Comparison of ENCODE assay signal across 29 cellular contexts in genomic region chr1:54838565-54839180, GRCh38. TPM values are rescaled to one million over a fixed set of nuclear protein-coding genes. Genes with fewer than 3 reads are reported as not detected.
DNase-seq lines count a peak whose midpoint lies in the region; ATAC-seq, FAIRE-seq and TF ChIP-seq lines count a peak whose summit lies in the region.
"Had no signal": no experiment of that assay in that cellular context is flagged by ENCODE, and none has a peak within 500 bp of the region (broad histone marks: within the 10 kb centered on the region; RNA-seq: fewer than 3 reads in every experiment).

No MANE protein-coding gene starts in this region.

- TF ChIP-seq CTCF in stomach (IDR thresholded peaks at IDR 0.05) (no peak), pancreas (IDR thresholded peaks at IDR 0.05) (no peak)

- H3K9me3 ChIP-seq in stomach = no peaks in the 10 kb centered on the region
- no peaks in the 10 kb centered on the region for H3K9me3 ChIP-seq in pancreas
- H3K9me3 ChIP-seq: BE2C, SJCRH30 had no signal

- no peak for TF ChIP-seq POLR2A in stomach (IDR thresholded peaks at IDR 0.05)

- peaks cover 0 to 6% (median 0%) of the 10 kb centered on the region in 4 donors for H3K4me1 ChIP-seq in stomach
- H3K4me1 ChIP-seq in pancreas = no peaks in the 10 kb centered on the region
- H3K4me1 ChIP-seq: BE2C, SJCRH30 had no signal

- DNase-seq in activated CD8-positive, alpha-beta memory T cell treated with anti-CD3 and anti-CD28 coated beads for 24 hours = peak; percentile 30
- DNase-seq in activated CD8-positive, alpha-beta memory T cell treated with anti-CD3 and anti-CD28 coated beads, Interleukin-2, amount 50 U/mL, for 4 hours = no peak
- DNase-seq in islet precursor cell = peak; percentile 25
- DNase-seq in stomach = peak; percentile 14
- no peak for DNase-seq in pancreas
- DNase-seq in activated naive CD4-positive, alpha-beta T cell treated with anti-CD3 and anti-CD28 coated beads, Interleukin-2, amount 50 U/mL, for 72 hours (ENCODE audit: low spot score in 2 of 2) = no peak
- DNase-seq in hypothalamus (lab: John Stamatoyannopoulos, UW) = no peak
- DNase-seq: 8988T; ACHN; BE2C; CD8-positive, alpha-beta memory T cell; DMS79 treated with DMSO at 0.1 percent for 48 hours; GF-D8; GOT3; HCEC 1CT; Kasumi-1; NCI-H1092 treated with DMSO at 0.1 percent for 48 hours; NCI-H1436 treated with DMSO at 0.1 percent for 48 hours; NCI-H1930; NCI-H2107; NCI-H446; NCI-H524 treated with DMSO at 0.1 percent for 48 hours; NCI-H774; PC-9; SJCRH30 had no signal

- no peaks in the 10 kb centered on the region for H3K36me3 Mint-ChIP-seq in activated naive CD4-positive, alpha-beta T cell treated with anti-CD3 and anti-CD28 coated beads, Interleukin-2, amount 50 U/mL, for 72 hours
- H3K36me3 Mint-ChIP-seq: CD14-positive monocyte had no signal

- TF ChIP-seq EP300 in stomach (IDR thresholded peaks at IDR 0.05) = no peak

- no peaks in the 10 kb centered on the region for H3K36me3 ChIP-seq in stomach
- H3K36me3 ChIP-seq in pancreas = no peaks in the 10 kb centered on the region
- H3K36me3 ChIP-seq: BE2C, SJCRH30 had no signal

- no peak overlapping the region for H3K4me3 ChIP-seq in stomach
- no peak overlapping the region for H3K4me3 ChIP-seq in pancreas
- H3K4me3 ChIP-seq: PC-9, SJCRH30 had no signal

- no peak for ATAC-seq in pancreas
- no peak for ATAC-seq in activated naive CD4-positive, alpha-beta T cell treated with anti-CD3 and anti-CD28 coated beads, Interleukin-2, amount 50 U/mL, for 72 hours
- ATAC-seq: Right ventricle myocardium inferior had no signal

- H3K27me3 ChIP-seq in stomach (no peaks in the 10 kb centered on the region), pancreas (no peaks in the 10 kb centered on the region)
- H3K27me3 ChIP-seq: BE2C had no signal

- no peak for FAIRE-seq in pancreas (lab: Jason Lieb, UNC)
- FAIRE-seq: GM12891 had no signal

- intact Hi-C loops in stomach (cut with DNase I; ENCODE audit: low total_unique reads) = no loop called here
- intact Hi-C loops in pancreas (cut with DNase I) = no loop called here

- no peaks in the 10 kb centered on the region for H3K9me3 Mint-ChIP-seq in activated naive CD4-positive, alpha-beta T cell treated with anti-CD3 and anti-CD28 coated beads, Interleukin-2, amount 50 U/mL, for 72 hours
- H3K9me3 Mint-ChIP-seq: CD8-positive, alpha-beta memory T cell had no signal

- H3K27ac ChIP-seq in stomach = no peak overlapping the region
- no peak overlapping the region for H3K27ac ChIP-seq in pancreas
- H3K27ac ChIP-seq: PC-9, SJCRH30 had no signal

- WGBS in stomach, 5 donors = 81 to 90% (median 87%) methylated on average over 5 of the region's 5 CpGs
- WGBS in pancreas, 2 donors = 87 to 95% methylated on average over 5 of the region's 5 CpGs

- no peak overlapping the region for H3K27ac Mint-ChIP-seq in activated naive CD4-positive, alpha-beta T cell treated with anti-CD3 and anti-CD28 coated beads, Interleukin-2, amount 50 U/mL, for 72 hours
- H3K27ac Mint-ChIP-seq: CD14-positive monocyte had no signal

RNA-seq across cellular contexts. Expression of gene TTC22, which starts 37.5 kb away (rescaled TPM):
- total RNA-seq in stomach = 10 to 100 TPM in 3 of 5 donors, 1 to 10 TPM in 2; 6.7 to 65.2 (median 27.4) TPM
- polyA plus RNA-seq in stomach = 10 to 100 TPM in 2 of 3 donors, 1 to 10 TPM in 1; 4.2 to 26.1 (median 17.2) TPM
- total RNA-seq in pancreas = 10 to 100 TPM in 1 of 6 donors, 1 to 10 TPM in 5; 6.7 to 10.6 (median 7.7) TPM
- 1 to 10 TPM; 6.1 to 6.2 TPM for polyA plus RNA-seq in pancreas
- 1 to 10 TPM; 1.4 to 9.6 TPM for total RNA-seq in activated naive CD4-positive, alpha-beta T cell treated with anti-CD3 and anti-CD28 coated beads, Interleukin-2, amount 50 U/mL, for 72 hours
- total RNA-seq: Right ventricle myocardium inferior, RPMI7951, SJCRH30 had no signal

RNA-seq across cellular contexts. Expression of gene DHCR24, which starts 48.3 kb away (rescaled TPM):
- total RNA-seq in stomach = 100 to 1,000 TPM in 1 of 5 donors, 10 to 100 TPM in 4; 25.7 to 347 (median 67.9) TPM
- polyA plus RNA-seq in stomach = 10 to 100 TPM; 20.0 to 77.5 (median 70.1) TPM
- total RNA-seq in pancreas = 10 to 100 TPM; 10.6 to 64.7 (median 38.5) TPM
- 10 to 100 TPM; 10.6 to 11.3 TPM for polyA plus RNA-seq in pancreas
- total RNA-seq in activated naive CD4-positive, alpha-beta T cell treated with anti-CD3 and anti-CD28 coated beads, Interleukin-2, amount 50 U/mL, for 72 hours = 10 to 100 TPM; 28.4 to 94.6 TPM

Comparison
In these comparisons a context has a peak if more than half of its experiments do, and no peak if none do; other contexts are left out.
1. DNase-seq: peak in activated CD8-positive, alpha-beta memory T cell treated with anti-CD3 and anti-CD28 coated beads for 24 hours (single experiment), islet precursor cell (single experiment) and stomach (single experiment); none in activated CD8-positive, alpha-beta memory T cell treated with anti-CD3 and anti-CD28 coated beads, Interleukin-2, amount 50 U/mL, for 4 hours (single experiment), pancreas (0 of 6), activated naive CD4-positive, alpha-beta T cell treated with anti-CD3 and anti-CD28 coated beads, Interleukin-2, amount 50 U/mL, for 72 hours (0 of 2) and hypothalamus (0 of 51).